ENCODE assay signal across 8 cellular contexts in the genomic region with DNA sequence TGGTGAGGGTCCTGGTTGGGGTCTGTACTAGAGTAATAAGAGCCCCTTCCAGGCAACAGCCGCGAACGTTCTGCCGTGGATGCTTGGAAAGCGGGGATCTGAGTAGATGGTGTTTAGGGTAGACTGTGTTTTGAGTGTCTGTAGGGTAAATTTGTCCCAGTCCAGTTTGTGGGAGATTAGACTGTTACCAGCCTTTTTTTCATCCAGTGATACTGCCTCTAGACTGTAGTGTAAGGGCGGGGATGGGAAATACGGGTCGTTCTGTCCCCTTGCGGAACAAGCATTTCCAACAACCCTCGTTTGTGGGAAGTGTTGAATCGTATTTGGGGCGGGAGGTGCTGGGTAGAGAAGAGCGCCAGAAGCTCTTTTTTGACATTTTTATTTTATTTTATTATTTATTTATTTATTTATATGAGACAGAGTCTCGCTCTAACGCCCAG. TPM values are rescaled to one million over a fixed set of nuclear protein-coding genes. Genes with fewer than 3 reads are reported as not detected.
DNase-seq lines count a peak whose midpoint lies in the region; ATAC-seq, FAIRE-seq and TF ChIP-seq lines count a peak whose summit lies in the region.

No MANE protein-coding gene starts in this region.

- peak overlapping the region; percentile 69 for H3K27ac ChIP-seq in OCI-LY1 (ENCODE audit: low read depth, low read length, poor library complexity, severe bottlenecking)
- H3K27ac ChIP-seq in suprapubic skin, result peak overlapping the region; percentile 89

- DNase-seq in AG10803 (ENCODE audit: low read depth) (peak; percentile 15), GM12891 (ENCODE audit: insufficient read length, low spot score) (peak; percentile 16), cerebellar cortex (ENCODE audit: low spot score) (peak; percentile 52), left lobe of liver (ENCODE audit: low spot score) (no peak), suprapubic skin (ENCODE audit: low spot score in 2 of 2) (no peak), urothelium cell line (ENCODE audit: low spot score) (no peak)

- FAIRE-seq in GM12891 (lab: Jason Lieb, UNC) (no peak), urothelium cell line (lab: Jason Lieb, UNC) (no peak)

- ATAC-seq in HG03025 (IDR thresholded peaks at IDR 0.05; ENCODE audit: low FRiP score, unreplicated experiment) (peak; percentile 6), left lobe of liver (peak; percentile 48)

- no peaks in the 10 kb centered on the region for H3K9me2 ChIP-seq in OCI-LY1 (ENCODE audit: low read depth, low read length)

- H3K9ac ChIP-seq in OCI-LY1 (ENCODE audit: low read length), result peak overlapping the region; percentile 95

- TF ChIP-seq POLR2A in GM12891 (IDR thresholded peaks at IDR 0.05; ENCODE audit: low read depth, low read length), result no peak
- TF ChIP-seq POLR2A in suprapubic skin (IDR thresholded peaks at IDR 0.05), result no peak

- WGBS in suprapubic skin, result 2% methylated on average over 15 of the region's 15 CpGs

- H3K36me3 ChIP-seq in OCI-LY1 (ENCODE audit: insufficient read depth, low read length) (peaks cover 51% of the 10 kb centered on the region), suprapubic skin (peaks cover 11% of the 10 kb centered on the region)

- H3K4me1 ChIP-seq in OCI-LY1 (ENCODE audit: insufficient read depth, low read length, severe bottlenecking) (peaks cover 54% of the 10 kb centered on the region), suprapubic skin (peaks cover 42% of the 10 kb centered on the region)

- H3K79me2 ChIP-seq in OCI-LY1 (ENCODE audit: insufficient read depth, low read length), result peaks cover 55% of the 10 kb centered on the region

- no peaks in the 10 kb centered on the region for H3K9me3 ChIP-seq in OCI-LY1 (ENCODE audit: low read length)
- H3K9me3 ChIP-seq in suprapubic skin, result no peaks in the 10 kb centered on the region

- TF ChIP-seq CTCF in AG10803 (conservative IDR thresholded peaks at IDR 0.05; ENCODE audit: low read length) (no peak), OCI-LY1 (IDR thresholded peaks at IDR 0.05; ENCODE audit: low read length) (no peak), suprapubic skin (IDR thresholded peaks at IDR 0.05) (no peak)

- H3K4me3 ChIP-seq in AG10803 (ENCODE audit: low read length) (peak overlapping the region; percentile 99), OCI-LY1 (ENCODE audit: low read depth, low read length, poor library complexity, severe bottlenecking) (peak overlapping the region; percentile 88), suprapubic skin (peak overlapping the region; percentile 80)

- 0 out of 2 replicates have a peak, but pooled peaks cover under 1% of the 10 kb centered on the region for H4K20me1 ChIP-seq in OCI-LY1 (ENCODE audit: insufficient read depth, low read length)

- no peaks in the 10 kb centered on the region for H3K27me3 ChIP-seq in OCI-LY1 (ENCODE audit: insufficient read depth, low read length)
- no peaks in the 10 kb centered on the region for H3K27me3 ChIP-seq in suprapubic skin

- H2AFZ ChIP-seq in OCI-LY1 (ENCODE audit: low read length), result no peak overlapping the region

- peak overlapping the region; percentile 93 for H3K4me2 ChIP-seq in OCI-LY1 (ENCODE audit: low read length)

- no peak for TF ChIP-seq EP300 in suprapubic skin (IDR thresholded peaks at IDR 0.05)

- no peaks in the 10 kb centered on the region for H3F3A ChIP-seq in OCI-LY1 (ENCODE audit: insufficient read depth, low read length)

TF ChIP-seq in GM12891, 5 proteins besides CTCF, POLR2A, EP300 and RAD21:
- TF ChIP-seq POU2F2 (IDR thresholded peaks at IDR 0.05; ENCODE audit: low read depth, low read length) (no peak), TAF1 (IDR thresholded peaks at IDR 0.05; ENCODE audit: low read depth, low read length) (no peak), PAX5 (IDR thresholded peaks at IDR 0.05; ENCODE audit: insufficient read depth, low read length, severe bottlenecking) (no peak), SPI1 (IDR thresholded peaks at IDR 0.05; ENCODE audit: low read depth, low read length) (no peak), POLR2AphosphoS5 (IDR thresholded peaks at IDR 0.05; ENCODE audit: low read depth, low read length) (no peak)

RNA-seq across cellular contexts. Expression of gene HAUS2, which starts 0.4 kb away (rescaled TPM):
- polyA plus RNA-seq in GM12891 (2012; ENCODE audit: low read depth, missing spikeins), result 20.3 TPM
- total RNA-seq in left lobe of liver (4.8 TPM), suprapubic skin (10 to 100 TPM; 16.9 to 33.2 (median 19.2) TPM)

RNA-seq across cellular contexts. Expression of gene LRRC57, which starts 0.5 kb away (rescaled TPM):
- polyA plus RNA-seq in GM12891 (2012; ENCODE audit: low read depth, missing spikeins), result 4.3 TPM
- total RNA-seq in left lobe of liver (8.4 TPM), suprapubic skin (10 to 100 TPM; 20.9 to 46.9 (median 31.8) TPM)

RNA-seq across cellular contexts. Expression of gene STARD9, which starts 26.3 kb away (rescaled TPM):
- polyA plus RNA-seq in GM12891 (2012; ENCODE audit: low read depth, missing spikeins), result 4.0 TPM
- total RNA-seq in left lobe of liver (0.91 TPM), suprapubic skin (10 to 100 TPM in 1 of 4 donors, 1 to 10 TPM in 3; 5.0 to 24.6 (median 7.6) TPM)

RNA-seq across cellular contexts. Expression of gene SNAP23, which starts 53.6 kb away (rescaled TPM):
- polyA plus RNA-seq in GM12891 (2012; ENCODE audit: low read depth, missing spikeins), result 90.7 TPM
- total RNA-seq in left lobe of liver (23.4 TPM), suprapubic skin (10 to 100 TPM; 36.2 to 78.2 (median 50.3) TPM)

RNA-seq across cellular contexts. Expression of gene ZNF106, which starts 58.1 kb away (rescaled TPM):
- 14.5 TPM for polyA plus RNA-seq in GM12891 (2012; ENCODE audit: low read depth, missing spikeins)
- total RNA-seq in left lobe of liver (20.2 TPM), suprapubic skin (10 to 100 TPM; 38.6 to 50.2 (median 49.2) TPM)

Comparison
In these comparisons a context has a peak if more than half of its experiments do, and no peak if none do; other contexts are left out.
1. DNase-seq: peak in AG10803 (single experiment), GM12891 (single experiment) and cerebellar cortex (single experiment); none in left lobe of liver (single experiment), suprapubic skin (0 of 2) and urothelium cell line (single experiment).
2. Peak in every context shown above with its lines, with median percentiles within 50 percentile points of each other: H3K4me3 ChIP-seq.